Comparison of ENCODE assay signal across 15 cellular contexts in the genomic region with DNA sequence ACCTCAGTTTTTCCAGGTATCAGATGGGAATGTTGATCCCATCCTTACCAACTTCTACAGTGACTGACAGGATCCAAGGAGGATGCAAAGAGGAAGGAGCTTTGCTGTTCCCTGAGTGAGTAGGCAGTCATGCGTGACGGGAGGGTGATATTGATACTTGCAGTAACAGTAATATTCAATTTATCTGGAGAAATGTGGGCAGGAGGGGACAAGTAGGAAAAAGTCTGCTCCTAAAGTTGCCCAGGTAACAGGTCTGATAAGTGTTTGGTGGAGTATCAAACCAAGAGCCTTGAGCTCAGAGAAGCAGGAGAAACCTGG.
"Had no signal": no experiment of that assay in that cellular context is flagged by ENCODE, and none has a peak within 500 bp of the region (broad histone marks: within the 10 kb centered on the region; RNA-seq: fewer than 3 reads in every experiment).

No MANE protein-coding gene starts in this region.

- H3K27ac ChIP-seq: adrenal gland, breast epithelium, heart left ventricle had no signal

- H3K27me3 Mint-ChIP-seq: memory B cell had no signal

- H3K4me3 ChIP-seq: adrenal gland, breast epithelium, gastroesophageal sphincter, heart left ventricle had no signal

- DNase-seq: activated CD4-positive, alpha-beta T cell treated with anti-CD3 and anti-CD28 coated beads, Interleukin-2, amount 10 ng/mL, durations not matched to agents 7 days and 5 days; activated gamma-delta T cell treated with Interleukin-2 at 50 U/mL for 16 hours; cerebellar nuclear complex; cortex of kidney; naive thymus-derived CD4-positive, alpha-beta T cell; retina; stimulated activated naive CD8-positive, alpha-beta T cell treated with anti-CD3 and anti-CD28 coated beads, Interleukin-15, Interleukin-2, amounts not matched to agents 100 U/mL and 50 U/mL, for 24 hours; T-helper 9 cell had no signal

- H3K36me3 ChIP-seq: adrenal gland, breast epithelium, gastroesophageal sphincter, heart left ventricle had no signal

- H3K27me3 ChIP-seq: adrenal gland, breast epithelium, gastroesophageal sphincter, heart left ventricle had no signal

- H3K9me3 Mint-ChIP-seq: activated CD4-positive, alpha-beta T cell treated with anti-CD3 and anti-CD28 coated beads, Interleukin-2, amount 10 ng/mL, durations not matched to agents 7 days and 5 days; activated naive CD4-positive, alpha-beta T cell treated with anti-CD3 and anti-CD28 coated beads, Interleukin-2, amount 50 U/mL, for 72 hours; memory B cell; type B pancreatic cell had no signal

- H3K36me3 Mint-ChIP-seq: activated naive CD4-positive, alpha-beta T cell treated with anti-CD3 and anti-CD28 coated beads, Interleukin-2, amount 50 U/mL, for 72 hours; memory B cell; naive thymus-derived CD4-positive, alpha-beta T cell had no signal

- ATAC-seq: activated naive CD4-positive, alpha-beta T cell treated with anti-CD3 and anti-CD28 coated beads, Interleukin-2, amount 50 U/mL, for 72 hours; gastroesophageal sphincter; heart left ventricle; naive thymus-derived CD4-positive, alpha-beta T cell; stimulated activated naive CD8-positive, alpha-beta T cell treated with anti-CD3 and anti-CD28 coated beads, Interleukin-15, Interleukin-2, amounts not matched to agents 100 U/mL and 50 U/mL, for 24 hours had no signal

- H3K9me3 ChIP-seq: adrenal gland, breast epithelium, gastroesophageal sphincter, heart left ventricle had no signal

- H3K27ac Mint-ChIP-seq: activated CD4-positive, alpha-beta T cell treated with anti-CD3 and anti-CD28 coated beads, Interleukin-2, amount 10 ng/mL, durations not matched to agents 7 days and 5 days; activated naive CD4-positive, alpha-beta T cell treated with anti-CD3 and anti-CD28 coated beads, Interleukin-2, amount 50 U/mL, for 72 hours; memory B cell had no signal

- H3K4me3 Mint-ChIP-seq: activated CD4-positive, alpha-beta T cell treated with anti-CD3 and anti-CD28 coated beads, Interleukin-2, amount 10 ng/mL, durations not matched to agents 7 days and 5 days; memory B cell had no signal
